In genomic region chr1:204420039-204421004, GRCh38 we compare ENCODE assay signal across 1 cellular context.
TF ChIP-seq lines count a peak whose summit lies in the region.

No MANE protein-coding gene starts in this region.

TF ChIP-seq in K562, 482 proteins besides CTCF, POLR2A, EP300 and RAD21 (continued from another document):
- TF ChIP-seq PKNOX1 (IDR thresholded peaks at IDR 0.05) (0 out of 2 replicates have a peak, but pooled peaks have one; percentile 7), DIDO1 (tag; IDR thresholded peaks at IDR 0.05; ENCODE audit: low read depth) (no peak), RCOR1 (IDR thresholded peaks at IDR 0.05; ENCODE audit: borderline replicate concordance in 1 of 2, low read depth in 2 of 2, low read length in 2 of 2) (0 out of 4 replicates have a peak, but pooled peaks of 1 of the 2 experiments have one; percentile 20), ZNF395 (CRISPR knock-in tag; IDR thresholded peaks at IDR 0.05) (no peak), ZFP30 (CRISPR knock-in tag; IDR thresholded peaks at IDR 0.05; ENCODE audit: borderline replicate concordance) (no peak), CTBP1 (IDR thresholded peaks at IDR 0.05; ENCODE audit: borderline replicate concordance) (peak; percentile 49; the same call in 1 of the 2 replicates), KDM1A (IDR thresholded peaks at IDR 0.05) (peak; percentile 61 to 75; a peak in 2 of 4 replicates), ZBTB7A (IDR thresholded peaks at IDR 0.05; ENCODE audit: borderline replicate concordance, control insufficient read depth, low read depth, low read length) (no peak), NBN (IDR thresholded peaks at IDR 0.05; ENCODE audit: low read depth) (no peak)
